2 cellular contexts compared by ENCODE assay signal in the genomic region with DNA sequence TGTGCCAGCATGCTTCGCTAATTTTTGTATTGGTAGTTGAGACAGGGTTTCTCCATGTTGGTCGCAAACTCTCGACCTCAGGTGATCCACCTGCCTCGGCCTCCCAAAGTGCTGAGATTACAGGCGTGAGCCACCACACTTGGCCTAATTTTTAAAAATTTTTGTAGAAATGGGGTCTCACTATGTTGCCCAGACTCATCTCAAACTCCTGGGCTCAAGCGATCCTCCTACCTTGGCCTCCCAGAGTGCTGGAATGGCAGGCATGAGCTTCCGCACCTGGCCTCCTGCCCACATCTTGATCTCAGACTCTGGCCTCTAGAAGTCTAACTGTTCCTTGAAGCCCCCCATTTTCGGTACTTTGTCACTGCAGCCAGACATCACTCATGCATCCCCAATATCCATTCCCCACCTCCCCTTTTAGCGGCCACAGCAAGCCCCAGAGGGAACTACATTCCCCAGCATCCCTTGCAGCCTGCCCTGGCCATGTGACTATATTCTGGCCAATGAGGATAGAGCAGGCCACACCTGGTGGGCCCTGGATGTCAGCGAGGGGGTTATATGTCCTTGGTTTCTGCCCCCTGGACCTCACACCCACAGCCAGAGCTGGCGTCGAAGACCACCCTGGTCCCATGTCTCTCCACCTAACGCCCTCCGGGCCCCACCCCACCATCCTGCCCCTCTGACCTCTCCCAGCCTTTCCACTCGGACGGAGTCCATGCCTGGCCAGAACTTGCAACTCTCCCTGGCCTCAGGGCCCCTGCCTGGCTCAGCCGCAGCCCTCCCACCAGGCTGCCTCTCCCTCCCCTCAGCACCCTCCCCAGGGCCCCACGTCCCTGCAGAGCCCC.
TF ChIP-seq lines count a peak whose summit lies in the region.

No MANE protein-coding gene starts in this region.

TF ChIP-seq in Ishikawa, 13 proteins besides CTCF, POLR2A, EP300 and RAD21:
- TF ChIP-seq, protein P1, sequence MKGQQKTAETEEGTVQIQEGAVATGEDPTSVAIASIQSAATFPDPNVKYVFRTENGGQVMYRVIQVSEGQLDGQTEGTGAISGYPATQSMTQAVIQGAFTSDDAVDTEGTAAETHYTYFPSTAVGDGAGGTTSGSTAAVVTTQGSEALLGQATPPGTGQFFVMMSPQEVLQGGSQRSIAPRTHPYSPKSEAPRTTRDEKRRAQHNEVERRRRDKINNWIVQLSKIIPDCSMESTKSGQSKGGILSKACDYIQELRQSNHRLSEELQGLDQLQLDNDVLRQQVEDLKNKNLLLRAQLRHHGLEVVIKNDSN (IDR thresholded peaks at IDR 0.05) = peak; percentile 98
- TF ChIP-seq EGR1 (IDR thresholded peaks at IDR 0.05) = no peak

TF ChIP-seq in K562, 482 proteins besides CTCF, POLR2A, EP300 and RAD21 (continues in another document):
- TF ChIP-seq SIX5 (IDR thresholded peaks at IDR 0.05; ENCODE audit: borderline replicate concordance in 1 of 2, insufficient read depth in 1 of 2, low read depth in 1 of 2, low read length in 2 of 2) (peak; percentile 80 to 93), FOXK1 (CRISPR knock-in tag; IDR thresholded peaks at IDR 0.05; ENCODE audit: borderline replicate concordance) (0 out of 2 replicates have a peak, but pooled peaks have one; percentile 29), ZNF263 (CRISPR knock-in tag; IDR thresholded peaks at IDR 0.05; ENCODE audit: borderline replicate concordance) (0 out of 2 replicates have a peak, but pooled peaks have one; percentile 25), ZFX (CRISPR knock-in tag; IDR thresholded peaks at IDR 0.05) (no peak), ZNF146 (CRISPR knock-in tag; IDR thresholded peaks at IDR 0.05; ENCODE audit: unreplicated experiment) (no peak), CXXC5 (CRISPR knock-in tag; IDR thresholded peaks at IDR 0.05) (no peak), SRSF9 (IDR thresholded peaks at IDR 0.05; ENCODE audit: borderline replicate concordance, low read depth, low read length) (no peak), HMG20A (CRISPR knock-in tag; conservative IDR thresholded peaks at IDR 0.05) (no peak), RAD51 (IDR thresholded peaks at IDR 0.05; ENCODE audit: borderline replicate concordance, low read depth) (peak; percentile 93), MEIS2 (IDR thresholded peaks at IDR 0.05; ENCODE audit: partially characterized antibody) (no peak), DACH1 (IDR thresholded peaks at IDR 0.05; ENCODE audit: partially characterized antibody) (no peak), ZNF354B (CRISPR knock-in tag; IDR thresholded peaks at IDR 0.05) (no peak), ELF4 (CRISPR knock-in tag; IDR thresholded peaks at IDR 0.05) (no peak), NFIC (IDR thresholded peaks at IDR 0.05) (peak; percentile 36; the same call in 1 of the 2 replicates), ZNF551 (CRISPR knock-in tag; IDR thresholded peaks at IDR 0.05) (no peak), KLF6 (CRISPR knock-in tag; IDR thresholded peaks at IDR 0.05; ENCODE audit: borderline replicate concordance) (no peak), NCOR1 (IDR thresholded peaks at IDR 0.05) (no peak), SIN3A (IDR thresholded peaks at IDR 0.05; ENCODE audit: borderline replicate concordance in 2 of 2, control insufficient read depth in 1 of 2, low read depth in 2 of 2, low read length in 2 of 2) (no peak), HCFC1 (IDR thresholded peaks at IDR 0.05; ENCODE audit: low read depth, low read length) (peak; percentile 95), ZBED1 (IDR thresholded peaks at IDR 0.05) (no peak), MAFK (IDR thresholded peaks at IDR 0.05; ENCODE audit: low read length) (no peak), MBD2 (IDR thresholded peaks at IDR 0.05; ENCODE audit: borderline replicate concordance, low read depth) (peak; percentile 78), KLF1 (tag; IDR thresholded peaks at IDR 0.05) (no peak), L3MBTL2 (IDR thresholded peaks at IDR 0.05) (no peak), FOSL1 (tag; conservative IDR thresholded peaks at IDR 0.05) (no peak), ZNF143 (CRISPR knock-in tag; IDR thresholded peaks at IDR 0.05) (peak; percentile 94), CBFA2T2 (conservative IDR thresholded peaks at IDR 0.05) (peak; percentile 68), ZEB2 (IDR thresholded peaks at IDR 0.05) (no peak), ZNF253 (CRISPR knock-in tag; conservative IDR thresholded peaks at IDR 0.05) (no peak), DIDO1 (tag; IDR thresholded peaks at IDR 0.05; ENCODE audit: low read depth) (peak; percentile 49; the same call in 1 of the 2 replicates), ATF7 (IDR thresholded peaks at IDR 0.05) (0 out of 2 replicates have a peak, but pooled peaks have one; percentile 27), KDM5B (IDR thresholded peaks at IDR 0.05; ENCODE audit: insufficient replicate concordance, low read depth, low read length) (no peak), ZNF316 (IDR thresholded peaks at IDR 0.05) (no peak), HEY1 (CRISPR knock-in tag; IDR thresholded peaks at IDR 0.05; ENCODE audit: borderline replicate concordance) (no peak), MTA1 (IDR thresholded peaks at IDR 0.05; ENCODE audit: borderline replicate concordance) (no peak), BDP1 (IDR thresholded peaks at IDR 0.05; ENCODE audit: insufficient read depth, insufficient read length) (no peak), NR2C1 (IDR thresholded peaks at IDR 0.05) (peak; percentile 57; the same call in 1 of the 2 replicates), NR2C1 (tag; IDR thresholded peaks at IDR 0.05) (peak; percentile 40; the same call in 1 of the 2 replicates)
- TF ChIP-seq, protein P2, sequence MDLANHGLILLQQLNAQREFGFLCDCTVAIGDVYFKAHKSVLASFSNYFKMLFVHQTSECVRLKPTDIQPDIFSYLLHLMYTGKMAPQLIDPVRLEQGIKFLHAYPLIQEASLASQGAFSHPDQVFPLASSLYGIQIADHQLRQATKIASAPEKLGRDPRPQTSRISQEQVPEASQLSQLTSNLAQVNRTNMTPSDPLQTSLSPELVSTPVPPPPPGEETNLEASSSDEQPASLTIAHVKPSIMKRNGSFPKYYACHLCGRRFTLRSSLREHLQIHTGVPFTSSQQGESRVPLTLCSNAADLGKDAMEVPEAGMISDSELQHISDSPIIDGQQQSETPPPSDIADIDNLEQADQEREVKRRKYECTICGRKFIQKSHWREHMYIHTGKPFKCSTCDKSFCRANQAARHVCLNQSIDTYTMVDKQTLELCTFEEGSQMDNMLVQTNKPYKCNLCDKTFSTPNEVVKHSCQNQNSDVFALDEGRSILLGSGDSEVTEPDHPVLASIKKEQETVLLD (IDR thresholded peaks at IDR 0.05) = no peak
- TF ChIP-seq, protein P3, sequence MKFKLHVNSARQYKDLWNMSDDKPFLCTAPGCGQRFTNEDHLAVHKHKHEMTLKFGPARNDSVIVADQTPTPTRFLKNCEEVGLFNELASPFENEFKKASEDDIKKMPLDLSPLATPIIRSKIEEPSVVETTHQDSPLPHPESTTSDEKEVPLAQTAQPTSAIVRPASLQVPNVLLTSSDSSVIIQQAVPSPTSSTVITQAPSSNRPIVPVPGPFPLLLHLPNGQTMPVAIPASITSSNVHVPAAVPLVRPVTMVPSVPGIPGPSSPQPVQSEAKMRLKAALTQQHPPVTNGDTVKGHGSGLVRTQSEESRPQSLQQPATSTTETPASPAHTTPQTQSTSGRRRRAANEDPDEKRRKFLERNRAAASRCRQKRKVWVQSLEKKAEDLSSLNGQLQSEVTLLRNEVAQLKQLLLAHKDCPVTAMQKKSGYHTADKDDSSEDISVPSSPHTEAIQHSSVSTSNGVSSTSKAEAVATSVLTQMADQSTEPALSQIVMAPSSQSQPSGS (CRISPR knock-in tag; IDR thresholded peaks at IDR 0.05) = no peak
- TF ChIP-seq, protein P4, sequence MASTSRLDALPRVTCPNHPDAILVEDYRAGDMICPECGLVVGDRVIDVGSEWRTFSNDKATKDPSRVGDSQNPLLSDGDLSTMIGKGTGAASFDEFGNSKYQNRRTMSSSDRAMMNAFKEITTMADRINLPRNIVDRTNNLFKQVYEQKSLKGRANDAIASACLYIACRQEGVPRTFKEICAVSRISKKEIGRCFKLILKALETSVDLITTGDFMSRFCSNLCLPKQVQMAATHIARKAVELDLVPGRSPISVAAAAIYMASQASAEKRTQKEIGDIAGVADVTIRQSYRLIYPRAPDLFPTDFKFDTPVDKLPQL (IDR thresholded peaks at IDR 0.05; ENCODE audit: extremely low read depth, insufficient read length) = no peak
- TF ChIP-seq, protein P5, sequence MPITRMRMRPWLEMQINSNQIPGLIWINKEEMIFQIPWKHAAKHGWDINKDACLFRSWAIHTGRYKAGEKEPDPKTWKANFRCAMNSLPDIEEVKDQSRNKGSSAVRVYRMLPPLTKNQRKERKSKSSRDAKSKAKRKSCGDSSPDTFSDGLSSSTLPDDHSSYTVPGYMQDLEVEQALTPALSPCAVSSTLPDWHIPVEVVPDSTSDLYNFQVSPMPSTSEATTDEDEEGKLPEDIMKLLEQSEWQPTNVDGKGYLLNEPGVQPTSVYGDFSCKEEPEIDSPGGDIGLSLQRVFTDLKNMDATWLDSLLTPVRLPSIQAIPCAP (CRISPR knock-in tag; IDR thresholded peaks at IDR 0.05; ENCODE audit: borderline replicate concordance) = no peak
- TF ChIP-seq, protein P6, sequence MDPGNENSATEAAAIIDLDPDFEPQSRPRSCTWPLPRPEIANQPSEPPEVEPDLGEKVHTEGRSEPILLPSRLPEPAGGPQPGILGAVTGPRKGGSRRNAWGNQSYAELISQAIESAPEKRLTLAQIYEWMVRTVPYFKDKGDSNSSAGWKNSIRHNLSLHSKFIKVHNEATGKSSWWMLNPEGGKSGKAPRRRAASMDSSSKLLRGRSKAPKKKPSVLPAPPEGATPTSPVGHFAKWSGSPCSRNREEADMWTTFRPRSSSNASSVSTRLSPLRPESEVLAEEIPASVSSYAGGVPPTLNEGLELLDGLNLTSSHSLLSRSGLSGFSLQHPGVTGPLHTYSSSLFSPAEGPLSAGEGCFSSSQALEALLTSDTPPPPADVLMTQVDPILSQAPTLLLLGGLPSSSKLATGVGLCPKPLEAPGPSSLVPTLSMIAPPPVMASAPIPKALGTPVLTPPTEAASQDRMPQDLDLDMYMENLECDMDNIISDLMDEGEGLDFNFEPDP (CRISPR knock-in tag; IDR thresholded peaks at IDR 0.05) = no peak
- TF ChIP-seq, protein P7, sequence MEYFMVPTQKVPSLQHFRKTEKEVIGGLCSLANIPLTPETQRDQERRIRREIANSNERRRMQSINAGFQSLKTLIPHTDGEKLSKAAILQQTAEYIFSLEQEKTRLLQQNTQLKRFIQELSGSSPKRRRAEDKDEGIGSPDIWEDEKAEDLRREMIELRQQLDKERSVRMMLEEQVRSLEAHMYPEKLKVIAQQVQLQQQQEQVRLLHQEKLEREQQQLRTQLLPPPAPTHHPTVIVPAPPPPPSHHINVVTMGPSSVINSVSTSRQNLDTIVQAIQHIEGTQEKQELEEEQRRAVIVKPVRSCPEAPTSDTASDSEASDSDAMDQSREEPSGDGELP (CRISPR knock-in tag; IDR thresholded peaks at IDR 0.05; ENCODE audit: borderline replicate concordance) = peak; percentile 73
- TF ChIP-seq, protein P8, sequence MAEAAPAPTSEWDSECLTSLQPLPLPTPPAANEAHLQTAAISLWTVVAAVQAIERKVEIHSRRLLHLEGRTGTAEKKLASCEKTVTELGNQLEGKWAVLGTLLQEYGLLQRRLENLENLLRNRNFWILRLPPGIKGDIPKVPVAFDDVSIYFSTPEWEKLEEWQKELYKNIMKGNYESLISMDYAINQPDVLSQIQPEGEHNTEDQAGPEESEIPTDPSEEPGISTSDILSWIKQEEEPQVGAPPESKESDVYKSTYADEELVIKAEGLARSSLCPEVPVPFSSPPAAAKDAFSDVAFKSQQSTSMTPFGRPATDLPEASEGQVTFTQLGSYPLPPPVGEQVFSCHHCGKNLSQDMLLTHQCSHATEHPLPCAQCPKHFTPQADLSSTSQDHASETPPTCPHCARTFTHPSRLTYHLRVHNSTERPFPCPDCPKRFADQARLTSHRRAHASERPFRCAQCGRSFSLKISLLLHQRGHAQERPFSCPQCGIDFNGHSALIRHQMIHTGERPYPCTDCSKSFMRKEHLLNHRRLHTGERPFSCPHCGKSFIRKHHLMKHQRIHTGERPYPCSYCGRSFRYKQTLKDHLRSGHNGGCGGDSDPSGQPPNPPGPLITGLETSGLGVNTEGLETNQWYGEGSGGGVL (CRISPR knock-in tag; IDR thresholded peaks at IDR 0.05) = no peak
- TF ChIP-seq, protein P9, sequence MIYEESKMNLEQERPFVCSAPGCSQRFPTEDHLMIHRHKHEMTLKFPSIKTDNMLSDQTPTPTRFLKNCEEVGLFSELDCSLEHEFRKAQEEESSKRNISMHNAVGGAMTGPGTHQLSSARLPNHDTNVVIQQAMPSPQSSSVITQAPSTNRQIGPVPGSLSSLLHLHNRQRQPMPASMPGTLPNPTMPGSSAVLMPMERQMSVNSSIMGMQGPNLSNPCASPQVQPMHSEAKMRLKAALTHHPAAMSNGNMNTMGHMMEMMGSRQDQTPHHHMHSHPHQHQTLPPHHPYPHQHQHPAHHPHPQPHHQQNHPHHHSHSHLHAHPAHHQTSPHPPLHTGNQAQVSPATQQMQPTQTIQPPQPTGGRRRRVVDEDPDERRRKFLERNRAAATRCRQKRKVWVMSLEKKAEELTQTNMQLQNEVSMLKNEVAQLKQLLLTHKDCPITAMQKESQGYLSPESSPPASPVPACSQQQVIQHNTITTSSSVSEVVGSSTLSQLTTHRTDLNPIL (CRISPR knock-in tag; IDR thresholded peaks at IDR 0.05) = no peak
- TF ChIP-seq, protein P10, sequence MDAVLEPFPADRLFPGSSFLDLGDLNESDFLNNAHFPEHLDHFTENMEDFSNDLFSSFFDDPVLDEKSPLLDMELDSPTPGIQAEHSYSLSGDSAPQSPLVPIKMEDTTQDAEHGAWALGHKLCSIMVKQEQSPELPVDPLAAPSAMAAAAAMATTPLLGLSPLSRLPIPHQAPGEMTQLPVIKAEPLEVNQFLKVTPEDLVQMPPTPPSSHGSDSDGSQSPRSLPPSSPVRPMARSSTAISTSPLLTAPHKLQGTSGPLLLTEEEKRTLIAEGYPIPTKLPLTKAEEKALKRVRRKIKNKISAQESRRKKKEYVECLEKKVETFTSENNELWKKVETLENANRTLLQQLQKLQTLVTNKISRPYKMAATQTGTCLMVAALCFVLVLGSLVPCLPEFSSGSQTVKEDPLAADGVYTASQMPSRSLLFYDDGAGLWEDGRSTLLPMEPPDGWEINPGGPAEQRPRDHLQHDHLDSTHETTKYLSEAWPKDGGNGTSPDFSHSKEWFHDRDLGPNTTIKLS (IDR thresholded peaks at IDR 0.05; ENCODE audit: borderline replicate concordance, low read depth) = peak; percentile 68; the same call in 1 of the 2 replicates
- TF ChIP-seq, protein P11, sequence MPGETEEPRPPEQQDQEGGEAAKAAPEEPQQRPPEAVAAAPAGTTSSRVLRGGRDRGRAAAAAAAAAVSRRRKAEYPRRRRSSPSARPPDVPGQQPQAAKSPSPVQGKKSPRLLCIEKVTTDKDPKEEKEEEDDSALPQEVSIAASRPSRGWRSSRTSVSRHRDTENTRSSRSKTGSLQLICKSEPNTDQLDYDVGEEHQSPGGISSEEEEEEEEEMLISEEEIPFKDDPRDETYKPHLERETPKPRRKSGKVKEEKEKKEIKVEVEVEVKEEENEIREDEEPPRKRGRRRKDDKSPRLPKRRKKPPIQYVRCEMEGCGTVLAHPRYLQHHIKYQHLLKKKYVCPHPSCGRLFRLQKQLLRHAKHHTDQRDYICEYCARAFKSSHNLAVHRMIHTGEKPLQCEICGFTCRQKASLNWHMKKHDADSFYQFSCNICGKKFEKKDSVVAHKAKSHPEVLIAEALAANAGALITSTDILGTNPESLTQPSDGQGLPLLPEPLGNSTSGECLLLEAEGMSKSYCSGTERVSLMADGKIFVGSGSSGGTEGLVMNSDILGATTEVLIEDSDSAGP (CRISPR knock-in tag; IDR thresholded peaks at IDR 0.05) = no peak
- TF ChIP-seq, protein P12, sequence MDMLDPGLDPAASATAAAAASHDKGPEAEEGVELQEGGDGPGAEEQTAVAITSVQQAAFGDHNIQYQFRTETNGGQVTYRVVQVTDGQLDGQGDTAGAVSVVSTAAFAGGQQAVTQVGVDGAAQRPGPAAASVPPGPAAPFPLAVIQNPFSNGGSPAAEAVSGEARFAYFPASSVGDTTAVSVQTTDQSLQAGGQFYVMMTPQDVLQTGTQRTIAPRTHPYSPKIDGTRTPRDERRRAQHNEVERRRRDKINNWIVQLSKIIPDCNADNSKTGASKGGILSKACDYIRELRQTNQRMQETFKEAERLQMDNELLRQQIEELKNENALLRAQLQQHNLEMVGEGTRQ (CRISPR knock-in tag; IDR thresholded peaks at IDR 0.05) = peak; percentile 99
